ENCODE assay signal across 18 cellular contexts in genomic region chr9:132311978-132312377, GRCh38. TPM values are rescaled to one million over a fixed set of nuclear protein-coding genes. Genes with fewer than 3 reads are reported as not detected.
DNase-seq lines count a peak whose midpoint lies in the region; ATAC-seq, FAIRE-seq and TF ChIP-seq lines count a peak whose summit lies in the region.
"Had no signal": no experiment of that assay in that cellular context is flagged by ENCODE, and none has a peak within 500 bp of the region (broad histone marks: within the 10 kb centered on the region; RNA-seq: fewer than 3 reads in every experiment).

No MANE protein-coding gene starts in this region.

- CTCF ChIA-PET in activated CD8-positive, alpha-beta T cell treated with anti-CD3 and anti-CD28 coated beads, Interleukin-2, amount 10 ng/mL, durations not matched to agents 7 days and 5 days (lab: Charles Lee): interaction anchor here (0.8 kb wide), 1 partner anchor 18 kb away, joined by 3 read pairs; no protein-coding TSS in a partner anchor

- no peak overlapping the region for H2AFZ ChIP-seq in GM23338

- peaks cover 26 to 48% (median 29%) of the 10 kb centered on the region in 4 donors for H3K4me1 Mint-ChIP-seq in CD4-positive, CD25-positive, alpha-beta regulatory T cell
- H3K4me1 Mint-ChIP-seq in GM23338 (no peaks in the 10 kb centered on the region), T-helper 17 cell (peaks cover 22% of the 10 kb centered on the region), memory B cell (peaks cover 10% of the 10 kb centered on the region)
- peaks cover 1% of the 10 kb centered on the region for H3K4me1 Mint-ChIP-seq in activated CD8-positive, alpha-beta T cell treated with anti-CD3 and anti-CD28 coated beads, Interleukin-2, amount 10 ng/mL, durations not matched to agents 7 days and 5 days (ENCODE audit: low read depth)

- H3K4me1 ChIP-seq in CD4-positive, CD25-positive, alpha-beta regulatory T cell (ENCODE audit: control insufficient read depth, insufficient read depth, low read length, poor library complexity, severe bottlenecking): no peaks in the 10 kb centered on the region
- H3K4me1 ChIP-seq in GM23338 (ENCODE audit: insufficient read depth): no peaks in the 10 kb centered on the region
- H3K4me1 ChIP-seq: HAP-1, Peyer's patch had no signal

- peaks cover 66% of the 10 kb centered on the region for H3K36me3 ChIP-seq in CD4-positive, CD25-positive, alpha-beta regulatory T cell (ENCODE audit: control insufficient read depth, insufficient read depth, low read length)
- H3K36me3 ChIP-seq in GM23338 (ENCODE audit: insufficient read depth): peaks cover 29% of the 10 kb centered on the region; the same call in 1 of the 2 replicates

- no peaks in the 10 kb centered on the region for H3K9me3 Mint-ChIP-seq in CD4-positive, CD25-positive, alpha-beta regulatory T cell
- H3K9me3 Mint-ChIP-seq in GM23338 (no peaks in the 10 kb centered on the region), memory B cell (no peaks in the 10 kb centered on the region)
- H3K9me3 Mint-ChIP-seq in activated CD8-positive, alpha-beta T cell treated with anti-CD3 and anti-CD28 coated beads, Interleukin-2, amount 10 ng/mL, durations not matched to agents 7 days and 5 days (ENCODE audit: insufficient read depth): no peaks in the 10 kb centered on the region

- no peak overlapping the region for H3K4me3 ChIP-seq in CD4-positive, CD25-positive, alpha-beta regulatory T cell (ENCODE audit: low read depth, low read length)
- H3K4me3 ChIP-seq in GM23338: no peak overlapping the region
- H3K4me3 ChIP-seq: HAP-1, MG63, Peyer's patch had no signal

- H3K27me3 ChIP-seq in CD4-positive, CD25-positive, alpha-beta regulatory T cell (ENCODE audit: control insufficient read depth, insufficient read depth, low read length): no peaks in the 10 kb centered on the region
- no peaks in the 10 kb centered on the region for H3K27me3 ChIP-seq in GM23338 (ENCODE audit: insufficient read depth)
- H3K27me3 ChIP-seq: MG63, Peyer's patch had no signal

- POLR2A ChIA-PET in activated CD8-positive, alpha-beta T cell treated with anti-CD3 and anti-CD28 coated beads, Interleukin-2, amount 10 ng/mL, durations not matched to agents 7 days and 5 days (lab: Charles Lee): interaction anchor here (0.6 kb wide), 1 partner anchor 92 kb away, joined by 3 read pairs; no protein-coding TSS in a partner anchor

- no peaks in the 10 kb centered on the region for H3K9me3 ChIP-seq in CD4-positive, CD25-positive, alpha-beta regulatory T cell (ENCODE audit: control insufficient read depth in 2 of 2, low read length in 2 of 2)
- no peaks in the 10 kb centered on the region for H3K9me3 ChIP-seq in T-helper 17 cell (ENCODE audit: control insufficient read depth, low read length, poor library complexity, severe bottlenecking)
- H3K9me3 ChIP-seq: HAP-1, MG63, Peyer's patch had no signal

- no peak for DNase-seq in CD4-positive, CD25-positive, alpha-beta regulatory T cell
- DNase-seq in GM23338 (ENCODE audit: low spot score) (no peak), T-helper 17 cell (no peak), memory B cell (ENCODE audit: low spot score in 2 of 2) (no peak), D721Med (ENCODE audit: insufficient read length, low spot score) (no peak), epidermal melanocyte (ENCODE audit: insufficient read length, low spot score) (no peak)
- no peak for DNase-seq in activated CD8-positive, alpha-beta T cell treated with anti-CD3 and anti-CD28 coated beads, Interleukin-2, amount 10 ng/mL, durations not matched to agents 7 days and 5 days
- DNase-seq: ACHN, AML-193, DND-41, MG63, NCI-H1092 treated with DMSO at 0.1 percent for 48 hours, NCI-H524, Peyer's patch, Right ventricle myocardium superior had no signal

- H3K27me3 Mint-ChIP-seq in CD4-positive, CD25-positive, alpha-beta regulatory T cell: no peaks in the 10 kb centered on the region
- no peaks in the 10 kb centered on the region for H3K27me3 Mint-ChIP-seq in GM23338 (ENCODE audit: insufficient read depth, low read depth, poor library complexity)
- H3K27me3 Mint-ChIP-seq in T-helper 17 cell: no peaks in the 10 kb centered on the region
- no peaks in the 10 kb centered on the region for H3K27me3 Mint-ChIP-seq in memory B cell
- H3K27me3 Mint-ChIP-seq in activated CD8-positive, alpha-beta T cell treated with anti-CD3 and anti-CD28 coated beads, Interleukin-2, amount 10 ng/mL, durations not matched to agents 7 days and 5 days (ENCODE audit: low read depth): no peaks in the 10 kb centered on the region

- H3K4me3 Mint-ChIP-seq in CD4-positive, CD25-positive, alpha-beta regulatory T cell: no peak overlapping the region
- H3K4me3 Mint-ChIP-seq in GM23338: no peak overlapping the region
- no peak overlapping the region for H3K4me3 Mint-ChIP-seq in T-helper 17 cell
- no peak overlapping the region for H3K4me3 Mint-ChIP-seq in memory B cell
- H3K4me3 Mint-ChIP-seq in activated CD8-positive, alpha-beta T cell treated with anti-CD3 and anti-CD28 coated beads, Interleukin-2, amount 10 ng/mL, durations not matched to agents 7 days and 5 days: no peak overlapping the region

- no peak for FAIRE-seq in D721Med (lab: Jason Lieb, UNC)
- FAIRE-seq: G401.6, GM18507 had no signal

- H3K9me2 ChIP-seq in GM23338 (ENCODE audit: insufficient read depth): no peaks in the 10 kb centered on the region

- TF ChIP-seq CTCF in GM23338 (conservative IDR thresholded peaks at IDR 0.05; ENCODE audit: low read depth in 2 of 2): no peak
- no peak for TF ChIP-seq CTCF in D721Med (IDR thresholded peaks at IDR 0.05; ENCODE audit: insufficient read depth, missing control alignments)

- H3F3A ChIP-seq in GM23338 (replicated peaks; ENCODE audit: low read depth): no peaks in the 10 kb centered on the region

- peaks cover 25% of the 10 kb centered on the region for H4K20me1 ChIP-seq in GM23338 (replicated peaks; ENCODE audit: insufficient read depth)

- peak overlapping the region in 2 of 3 donors; percentile 49 to 80 for H3K27ac Mint-ChIP-seq in CD4-positive, CD25-positive, alpha-beta regulatory T cell
- H3K27ac Mint-ChIP-seq in GM23338 (no peak overlapping the region), T-helper 17 cell (peak overlapping the region; percentile 81), memory B cell (peak overlapping the region; percentile 88)
- H3K27ac Mint-ChIP-seq in activated CD8-positive, alpha-beta T cell treated with anti-CD3 and anti-CD28 coated beads, Interleukin-2, amount 10 ng/mL, durations not matched to agents 7 days and 5 days: no peak overlapping the region

- H3K4me2 ChIP-seq in GM23338: no peak overlapping the region

- H3K79me2 ChIP-seq in GM23338 (replicated peaks; ENCODE audit: insufficient read depth): peaks cover 38% of the 10 kb centered on the region

- peaks cover 46% of the 10 kb centered on the region for H3K36me3 Mint-ChIP-seq in CD4-positive, CD25-positive, alpha-beta regulatory T cell
- H3K36me3 Mint-ChIP-seq in GM23338 (ENCODE audit: low read depth) (peaks cover 37% of the 10 kb centered on the region), T-helper 17 cell (ENCODE audit: low read depth) (peaks cover 4% of the 10 kb centered on the region), memory B cell (peaks cover 31% of the 10 kb centered on the region)
- H3K36me3 Mint-ChIP-seq in activated CD8-positive, alpha-beta T cell treated with anti-CD3 and anti-CD28 coated beads, Interleukin-2, amount 10 ng/mL, durations not matched to agents 7 days and 5 days (ENCODE audit: low read depth): peaks cover 56% of the 10 kb centered on the region

- no peak overlapping the region for H3K27ac ChIP-seq in CD4-positive, CD25-positive, alpha-beta regulatory T cell (ENCODE audit: insufficient read depth, low read length, poor library complexity, severe bottlenecking)
- H3K27ac ChIP-seq in GM23338 (ENCODE audit: low read depth): no peak overlapping the region
- H3K27ac ChIP-seq: Peyer's patch had no signal

- ATAC-seq in CD4-positive, CD25-positive, alpha-beta regulatory T cell (ENCODE audit: low read depth in 2 of 2): no peak
- ATAC-seq in GM23338 (no peak), T-helper 17 cell (no peak), memory B cell (ENCODE audit: low read depth) (no peak)
- no peak for ATAC-seq in activated CD8-positive, alpha-beta T cell treated with anti-CD3 and anti-CD28 coated beads, Interleukin-2, amount 10 ng/mL, durations not matched to agents 7 days and 5 days

TF ChIP-seq in GM23338, 12 proteins besides CTCF, POLR2A, EP300 and RAD21 (continues in another document):
- no peak for TF ChIP-seq JUNB (IDR thresholded peaks at IDR 0.05; ENCODE audit: unreplicated experiment)

RNA-seq across cellular contexts. Expression of gene SETX, which starts 42.8 kb away (rescaled TPM):
- total RNA-seq in CD4-positive, CD25-positive, alpha-beta regulatory T cell: 70.5 TPM
- polyA plus RNA-seq in CD4-positive, CD25-positive, alpha-beta regulatory T cell: 10 to 100 TPM; 22.6 to 31.3 (median 27.3) TPM
- 39.3 and 49.9 TPM in 2 replicates for total RNA-seq in GM23338 (2014; rRNA removed; shearing (Covaris generic))
- polyA plus RNA-seq in GM23338 (2016; fragmentation: Nextera tagmentation; extraction: Ambion mirVana): 14.8 and 17.5 TPM in 2 replicates
- total RNA-seq in T-helper 17 cell: 10 to 100 TPM; 56.4 to 58.3 TPM
- 10 to 100 TPM; 54.2 to 58.0 TPM for total RNA-seq in activated CD8-positive, alpha-beta T cell treated with anti-CD3 and anti-CD28 coated beads, Interleukin-2, amount 10 ng/mL, durations not matched to agents 7 days and 5 days

Comparison
In these comparisons a context has a peak if more than half of its experiments do, and no peak if none do; other contexts are left out.
1. H3K27ac Mint-ChIP-seq: peak in CD4-positive, CD25-positive, alpha-beta regulatory T cell (2 of 3), T-helper 17 cell (single experiment) and memory B cell (single experiment); none in GM23338 (single experiment) and activated CD8-positive, alpha-beta T cell treated with anti-CD3 and anti-CD28 coated beads, Interleukin-2, amount 10 ng/mL, durations not matched to agents 7 days and 5 days (single experiment).